11 cellular contexts compared by ENCODE assay signal in the genomic region with DNA sequence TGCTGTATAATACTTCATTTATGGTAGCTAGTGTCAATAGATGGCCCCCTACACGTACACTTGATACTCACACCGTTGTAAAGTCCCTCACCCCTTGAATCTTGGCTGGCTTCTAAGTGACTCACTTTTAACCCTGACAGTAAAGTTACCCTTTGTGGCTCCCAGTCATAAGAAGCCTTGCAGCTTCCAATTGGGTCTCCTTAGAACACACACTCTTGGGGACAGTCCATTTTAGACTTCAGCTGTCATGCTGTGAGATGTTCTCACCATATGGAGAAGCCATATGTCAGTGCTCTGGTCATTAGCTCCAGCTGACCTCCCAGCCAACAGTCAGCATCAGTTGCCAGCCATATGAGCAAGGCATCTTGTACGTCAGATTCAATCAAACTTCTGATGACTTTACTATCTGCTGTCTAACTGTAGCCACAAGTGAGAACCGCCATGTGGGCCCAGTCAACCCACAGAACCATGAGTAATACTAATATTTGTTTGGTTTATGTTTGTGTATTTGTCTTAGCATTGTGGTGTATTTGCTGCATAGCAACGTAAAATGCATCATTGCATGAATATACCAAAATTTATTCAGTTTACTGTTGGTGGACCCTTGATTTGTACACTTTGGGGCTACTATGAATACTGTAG.
DNase-seq lines count a peak whose midpoint lies in the region; ATAC-seq and TF ChIP-seq lines count a peak whose summit lies in the region.
"Had no signal": no experiment of that assay in that cellular context is flagged by ENCODE, and none has a peak within 500 bp of the region (broad histone marks: within the 10 kb centered on the region; RNA-seq: fewer than 3 reads in every experiment).

No MANE protein-coding gene starts in this region.

- CTCF ChIA-PET in activated CD8-positive, alpha-beta T cell treated with anti-CD3 and anti-CD28 coated beads for 36 hours (lab: Charles Lee), result interaction anchor here (0.7 to 4.1 kb wide), 11 partner anchors 10 to 485 kb away, joined by 3 to 35 read pairs (median 3); no protein-coding TSS in a partner anchor
- CTCF ChIA-PET in GM10248 (lab: Yijun Ruan, JAX), result interaction anchor here (1.0 to 1.8 kb wide), 3 partner anchors 9 to 75 kb away, joined by 3 to 7 read pairs (median 3); no protein-coding TSS in a partner anchor

- no peaks in the 10 kb centered on the region for H3K9me3 ChIP-seq in effector memory CD4-positive, alpha-beta T cell (ENCODE audit: control insufficient read depth, low read length)
- H3K9me3 ChIP-seq in colonic mucosa, result no peaks in the 10 kb centered on the region

- no peak for TF ChIP-seq CTCF in activated CD8-positive, alpha-beta T cell treated with anti-CD3 and anti-CD28 coated beads for 36 hours (IDR thresholded peaks at IDR 0.05)
- TF ChIP-seq CTCF in foreskin fibroblast (IDR thresholded peaks at IDR 0.05; ENCODE audit: low read depth, low read length) (no peak), colonic mucosa (IDR thresholded peaks at IDR 0.05) (no peak), GM10248 (IDR thresholded peaks at IDR 0.05; ENCODE audit: control extremely low read depth, extremely low read depth, low read depth, missing control alignments) (no peak)

- peaks cover 15% of the 10 kb centered on the region for H3K9me3 Mint-ChIP-seq in activated CD8-positive, alpha-beta T cell treated with anti-CD3 and anti-CD28 coated beads for 36 hours

- H3K9ac ChIP-seq in colonic mucosa (ENCODE audit: low read depth in 2 of 2, low read length in 2 of 2), result no peak overlapping the region

- H3K27ac Mint-ChIP-seq in activated CD8-positive, alpha-beta T cell treated with anti-CD3 and anti-CD28 coated beads for 36 hours, result peak overlapping the region; percentile 45

- H3K4me3 ChIP-seq in foreskin fibroblast (ENCODE audit: low read depth in 1 of 2, low read length in 2 of 2) (no peak overlapping the region), colonic mucosa (no peak overlapping the region)
- no peak overlapping the region for H3K4me3 ChIP-seq in effector memory CD4-positive, alpha-beta T cell (ENCODE audit: insufficient read depth, low read depth, low read length, poor library complexity, severe bottlenecking)

- H3K36me3 Mint-ChIP-seq in activated CD8-positive, alpha-beta T cell treated with anti-CD3 and anti-CD28 coated beads for 36 hours (ENCODE audit: low read depth), result peaks cover 20% of the 10 kb centered on the region

- ATAC-seq in HG02610 (IDR thresholded peaks at IDR 0.05; ENCODE audit: unreplicated experiment), result peak; percentile 83
- ATAC-seq in activated CD8-positive, alpha-beta T cell treated with anti-CD3 and anti-CD28 coated beads for 36 hours, result peak; percentile 94

- no peaks in the 10 kb centered on the region for H3K4me1 ChIP-seq in effector memory CD4-positive, alpha-beta T cell (ENCODE audit: control insufficient read depth, insufficient read depth, low read length, poor library complexity, severe bottlenecking)
- H3K4me1 ChIP-seq in colonic mucosa, result no peaks in the 10 kb centered on the region

- H3K27me3 Mint-ChIP-seq in activated CD8-positive, alpha-beta T cell treated with anti-CD3 and anti-CD28 coated beads for 36 hours, result no peaks in the 10 kb centered on the region

- POLR2A ChIA-PET in activated CD8-positive, alpha-beta T cell treated with anti-CD3 and anti-CD28 coated beads for 36 hours (lab: Charles Lee), result interaction anchor here (1.0 kb wide), 1 partner anchor 70 kb away, joined by 3 read pairs; no protein-coding TSS in a partner anchor
- POLR2A ChIA-PET in GM10248 (lab: Yijun Ruan, JAX), result no interaction called here

- no peaks in the 10 kb centered on the region for H3K27me3 ChIP-seq in effector memory CD4-positive, alpha-beta T cell (replicated peaks; ENCODE audit: control insufficient read depth, insufficient read depth, low read length, poor library complexity, severe bottlenecking)
- H3K27me3 ChIP-seq in colonic mucosa, result no peaks in the 10 kb centered on the region

- no peak overlapping the region for H3K27ac ChIP-seq in effector memory CD4-positive, alpha-beta T cell (ENCODE audit: insufficient read depth, low read length, poor library complexity, severe bottlenecking)
- H3K27ac ChIP-seq in colonic mucosa, result no peak overlapping the region

- intact Hi-C loops in activated CD8-positive, alpha-beta T cell treated with anti-CD3 and anti-CD28 coated beads for 36 hours (cut with micrococcal nuclease), result loop anchor here (2.0 kb wide), 1 partner anchor 125 kb away; no protein-coding TSS in a partner anchor
- intact Hi-C loops in colonic mucosa (cut with DNase I), result loop anchor here (5.0 kb wide), 2 partner anchors 76 to 126 kb away; no protein-coding TSS in a partner anchor

- no peaks in the 10 kb centered on the region for H3K36me3 ChIP-seq in effector memory CD4-positive, alpha-beta T cell (ENCODE audit: control insufficient read depth, insufficient read depth, low read length)
- no peaks in the 10 kb centered on the region for H3K36me3 ChIP-seq in colonic mucosa

- DNase-seq in EH (ENCODE audit: low read depth) (peak; percentile 27), foreskin fibroblast (peak; percentile 16 to 28), NCI-H1694 (lab: John Stamatoyannopoulos, UW) (no peak), colonic mucosa (no peak), GM10248 (ENCODE audit: extremely low spot score) (no peak)
- DNase-seq in activated CD8-positive, alpha-beta T cell treated with anti-CD3 and anti-CD28 coated beads for 36 hours, result peak; percentile 53
- DNase-seq in effector memory CD4-positive, alpha-beta T cell, result no peak
- DNase-seq: activated CD4-positive, alpha-beta T cell treated with anti-CD3 and anti-CD28 coated beads for 4 hours; mammary epithelial cell; stimulated activated CD4-positive, alpha-beta T cell treated with anti-CD3 and anti-CD28 coated beads, Interleukin-4, amount 100 ng/mL, for 1 hour had no signal

- peaks cover 47% of the 10 kb centered on the region for H3K4me1 Mint-ChIP-seq in activated CD8-positive, alpha-beta T cell treated with anti-CD3 and anti-CD28 coated beads for 36 hours (ENCODE audit: low read depth)

- H3K4me3 Mint-ChIP-seq in activated CD8-positive, alpha-beta T cell treated with anti-CD3 and anti-CD28 coated beads for 36 hours, result no peak overlapping the region

Comparison
In these comparisons a context has a peak if more than half of its experiments do, and no peak if none do; other contexts are left out.
1. DNase-seq: peak in EH (single experiment), activated CD8-positive, alpha-beta T cell treated with anti-CD3 and anti-CD28 coated beads for 36 hours (single experiment) and foreskin fibroblast (2 of 2); none in NCI-H1694 (single experiment), effector memory CD4-positive, alpha-beta T cell (0 of 3), colonic mucosa (single experiment) and GM10248 (single experiment).